In the genomic region with DNA sequence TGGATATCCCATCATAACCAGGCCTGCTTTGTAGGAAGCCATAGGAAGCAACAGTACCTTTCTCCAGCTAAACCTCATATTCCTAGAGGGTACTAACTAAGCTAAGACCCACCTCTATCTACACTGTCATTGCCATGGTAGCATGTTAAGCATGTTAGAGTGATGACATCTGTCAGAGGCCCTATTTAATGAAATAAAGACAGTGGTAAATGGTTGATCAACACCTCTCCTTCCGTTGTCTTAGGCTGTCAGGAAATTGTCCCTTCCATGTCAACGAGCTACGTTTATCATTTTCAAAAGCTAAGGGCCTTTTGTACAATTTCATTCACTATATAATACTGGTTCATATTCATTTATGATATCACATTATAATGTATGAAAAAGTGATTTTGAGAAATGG, we compare ENCODE assay signal across 9 cellular contexts.
"Had no signal": no experiment of that assay in that cellular context is flagged by ENCODE, and none has a peak within 500 bp of the region (broad histone marks: within the 10 kb centered on the region; RNA-seq: fewer than 3 reads in every experiment).

No MANE protein-coding gene starts in this region.

- DNase-seq: GM23248, GOT3, H7, HFFc6, IMR-90, KG1 had no signal

- H3K36me3 ChIP-seq: HAP-1 had no signal

- H3K27ac ChIP-seq: GM23248 had no signal

- H2AFZ ChIP-seq: GM23248 had no signal

- ATAC-seq: HCT116, K562 had no signal

- H3K4me1 ChIP-seq: HAP-1 had no signal

- H3K9me3 ChIP-seq: HAP-1 had no signal

- H3K27ac Mint-ChIP-seq: HFFc6 had no signal

- H3K4me3 ChIP-seq: GM23248, HAP-1, K562 had no signal

- H3K9ac ChIP-seq: GM23248 had no signal

- H3K4me3 Mint-ChIP-seq: HFFc6 had no signal
